25 cellular contexts compared by ENCODE assay signal in genomic region chr11:95461858-95462257, GRCh38.
A peak's percentile ranks its signal among the peaks of the same experiment; 100 is the strongest.
DNase-seq lines count a peak whose midpoint lies in the region; ATAC-seq and TF ChIP-seq lines count a peak whose summit lies in the region.
"Had no signal": no experiment of that assay in that cellular context is flagged by ENCODE, and none has a peak within 500 bp of the region (broad histone marks: within the 10 kb centered on the region; RNA-seq: fewer than 3 reads in every experiment).

No MANE protein-coding gene starts in this region.

- no peaks in the 10 kb centered on the region for H3K27me3 ChIP-seq in dorsolateral prefrontal cortex
- H3K27me3 ChIP-seq: gastrocnemius medialis, neural progenitor cell, sigmoid colon had no signal

- in situ Hi-C loops in GM13976 (cut with MboI; ENCODE audit: low sequenced_read_pairs, unreplicated experiment): no loop called here

- peaks cover 11 to 17% (median 15%) of the 10 kb centered on the region in 3 donors for H3K4me1 Mint-ChIP-seq in IgD-negative memory B cell
- H3K4me1 Mint-ChIP-seq in naive B cell: peaks cover 12 to 17% (median 13%) of the 10 kb centered on the region in 3 donors
- H3K4me1 Mint-ChIP-seq: activated CD4-positive, alpha-beta T cell treated with anti-CD3 and anti-CD28 coated beads for 36 hours had no signal

- DNase-seq in naive B cell (peak; percentile 35), foreskin melanocyte (no peak), NCI-H69 (lab: John Stamatoyannopoulos, UW) (no peak), dorsolateral prefrontal cortex (no peak), GM13976 (ENCODE audit: low spot score) (no peak)
- DNase-seq: activated CD4-positive, alpha-beta T cell treated with anti-CD3 and anti-CD28 coated beads for 36 hours; activated CD8-positive, alpha-beta memory T cell treated with anti-CD3 and anti-CD28 coated beads for 24 hours; cerebellar nuclear complex; gastrocnemius medialis; hippocampal formation; left cardiac atrium; sigmoid colon; stimulated activated CD4-positive, alpha-beta T cell treated with anti-CD3 and anti-CD28 coated beads, Interleukin-4, amount 100 ng/mL, for 4 hours; stimulated activated naive CD4-positive, alpha-beta T cell had no signal

- H3K27ac Mint-ChIP-seq in IgD-negative memory B cell (peak overlapping the region in 2 of 3 donors; percentile 0 to 95), naive B cell (peak overlapping the region; percentile 22 to 93 (median 76))
- H3K27ac Mint-ChIP-seq: activated CD4-positive, alpha-beta T cell treated with anti-CD3 and anti-CD28 coated beads for 36 hours; brain; neural progenitor cell; T-helper 2 cell treated with Interferon-gamma antibody and Interleukin-4, amounts not matched to agents 5 μg/mL and 100 μg/mL, for 36 hours had no signal

- H3K4me3 Mint-ChIP-seq in IgD-negative memory B cell (peak overlapping the region in 2 of 4 donors; percentile 26 to 80), naive B cell (peak overlapping the region in 4 of 8 donors; percentile 5 to 48 (median 30))
- H3K4me3 Mint-ChIP-seq: activated CD4-positive, alpha-beta T cell treated with anti-CD3 and anti-CD28 coated beads for 36 hours; brain; neural progenitor cell; T-helper 2 cell treated with Interferon-gamma antibody and Interleukin-4, amounts not matched to agents 5 μg/mL and 100 μg/mL, for 36 hours had no signal

- H3K36me3 Mint-ChIP-seq in IgD-negative memory B cell: no peaks in the 10 kb centered on the region
- no peaks in the 10 kb centered on the region for H3K36me3 Mint-ChIP-seq in naive B cell
- H3K36me3 Mint-ChIP-seq: brain, neural progenitor cell had no signal

- TF ChIP-seq CTCF in dorsolateral prefrontal cortex (IDR thresholded peaks at IDR 0.05 in 54 of 56, conservative IDR thresholded peaks at IDR 0.05 in 2 of 56; ENCODE audit: low read depth in 1 of 56, partially characterized antibody in 56 of 56) (no peak), GM13976 (IDR thresholded peaks at IDR 0.05; ENCODE audit: borderline replicate concordance, control extremely low read depth, extremely low read depth, insufficient read depth, missing control alignments) (no peak)

- ATAC-seq in GM18511 (IDR thresholded peaks at IDR 0.05; ENCODE audit: unreplicated experiment) (peak; percentile 59), GM19463 (IDR thresholded peaks at IDR 0.05; ENCODE audit: unreplicated experiment) (peak; percentile 58), naive B cell (ENCODE audit: low read depth in 2 of 2) (peak; percentile 91 to 95)
- ATAC-seq: activated CD4-positive, alpha-beta T cell treated with anti-CD3 and anti-CD28 coated beads for 36 hours; gastrocnemius medialis; left cardiac atrium; Right ventricle myocardium inferior; SK-N-SH treated with all-trans-retinoic acid at 6 μM for 48 hours had no signal

- intact Hi-C loops in dorsolateral prefrontal cortex (cut with DNase I): no loop called here

- no peak overlapping the region for H3K4me3 ChIP-seq in dorsolateral prefrontal cortex
- H3K4me3 ChIP-seq: gastrocnemius medialis, neural progenitor cell, prostate gland, sigmoid colon had no signal

- H3K27ac ChIP-seq in dorsolateral prefrontal cortex: no peak overlapping the region
- H3K27ac ChIP-seq: C4-2B, gastrocnemius medialis, KMS-11, neural progenitor cell, prostate gland, sigmoid colon had no signal

- no peaks in the 10 kb centered on the region for H3K9me3 Mint-ChIP-seq in IgD-negative memory B cell
- H3K9me3 Mint-ChIP-seq in naive B cell: peaks cover 0 to 2% (median 0%) of the 10 kb centered on the region in 7 donors
- H3K9me3 Mint-ChIP-seq: T-helper 2 cell treated with Interferon-gamma antibody and Interleukin-4, amounts not matched to agents 5 μg/mL and 100 μg/mL, for 36 hours had no signal

- no peaks in the 10 kb centered on the region for H3K27me3 Mint-ChIP-seq in IgD-negative memory B cell
- no peaks in the 10 kb centered on the region for H3K27me3 Mint-ChIP-seq in naive B cell
- H3K27me3 Mint-ChIP-seq: activated CD4-positive, alpha-beta T cell treated with anti-CD3 and anti-CD28 coated beads for 36 hours had no signal
